In genomic region chr5:127031147-127031862, GRCh38 we compare ENCODE assay signal across 1 cellular context.
TF ChIP-seq lines count a peak whose summit lies in the region.

No MANE protein-coding gene starts in this region.

TF ChIP-seq in HCT116, 20 proteins besides CTCF, POLR2A, EP300 and RAD21 (continued from another document):
- TF ChIP-seq YY1 (IDR thresholded peaks at IDR 0.05; ENCODE audit: extremely low read depth, insufficient replicate concordance, low read depth, low read length) (no peak), ZNF274 (IDR thresholded peaks at IDR 0.05; ENCODE audit: low read depth, low read length) (no peak), TCF7L2 (IDR thresholded peaks at IDR 0.05; ENCODE audit: borderline replicate concordance, extremely low read depth, insufficient read depth, insufficient read length) (no peak), JUND (IDR thresholded peaks at IDR 0.05) (no peak)
